In the genomic region with DNA sequence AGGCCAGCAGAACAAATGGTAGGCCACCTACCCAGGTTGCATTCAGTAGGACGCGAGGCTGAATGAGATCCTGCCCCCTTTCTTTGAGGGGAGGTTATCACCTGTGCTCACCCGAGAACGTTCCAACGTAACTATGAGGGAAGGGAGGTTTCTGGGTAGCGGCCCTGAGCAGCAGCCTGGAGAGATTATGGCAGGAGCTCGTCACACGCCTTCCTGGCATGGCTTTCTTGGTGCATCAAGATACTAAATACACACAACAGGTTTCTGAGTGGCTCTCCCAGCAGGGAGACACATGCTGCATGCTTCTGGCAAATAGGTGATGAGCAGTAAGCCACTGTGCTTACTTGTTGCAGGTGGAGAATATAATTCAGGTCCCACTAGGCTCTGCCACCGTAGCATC, we compare ENCODE assay signal across 28 cellular contexts.
DNase-seq lines count a peak whose midpoint lies in the region; ATAC-seq and TF ChIP-seq lines count a peak whose summit lies in the region.
"Had no signal": no experiment of that assay in that cellular context is flagged by ENCODE, and none has a peak within 500 bp of the region (broad histone marks: within the 10 kb centered on the region; RNA-seq: fewer than 3 reads in every experiment).

No MANE protein-coding gene starts in this region.

- no peaks in the 10 kb centered on the region for H3K27me3 Mint-ChIP-seq in chondrocyte (ENCODE audit: low read depth)
- no peaks in the 10 kb centered on the region for H3K27me3 Mint-ChIP-seq in Caco-2 (ENCODE audit: insufficient read depth, unreplicated experiment)

- peak overlapping the region in 3 of 11 experiments; percentile 11 to 18 (median 15); a peak in 2 of 22 replicates for H3K9ac ChIP-seq in BLaER1 treated with 17β-estradiol and CSF1 and Interleukin-3, amounts not matched to agents 10 nM and 100 nM

- H3K4me3 ChIP-seq in BLaER1 treated with 17β-estradiol and CSF1 and Interleukin-3, amounts not matched to agents 10 nM and 100 nM = no peak overlapping the region
- H3K4me3 ChIP-seq in sigmoid colon (no peak overlapping the region), Caco-2 (ENCODE audit: low read depth, low read length) (no peak overlapping the region)
- H3K4me3 ChIP-seq: HAP-1, pancreas, PC-9, smooth muscle cell, vagina had no signal

- H3K9me3 ChIP-seq in BLaER1 treated with 17β-estradiol and CSF1 and Interleukin-3, amounts not matched to agents 10 nM and 100 nM (replicated peaks in 1 of 11) = no peaks in the 10 kb centered on the region
- H3K9me3 ChIP-seq in sigmoid colon = no peaks in the 10 kb centered on the region
- no peaks in the 10 kb centered on the region for H3K9me3 ChIP-seq in Caco-2
- H3K9me3 ChIP-seq: BE2C, HAP-1, pancreas, vagina had no signal

- no peak for TF ChIP-seq EP300 in sigmoid colon (IDR thresholded peaks at IDR 0.05)

- no peaks in the 10 kb centered on the region for H3K9me3 Mint-ChIP-seq in chondrocyte (ENCODE audit: low read depth)
- no peaks in the 10 kb centered on the region for H3K9me3 Mint-ChIP-seq in Caco-2 (ENCODE audit: unreplicated experiment)
- H3K9me3 Mint-ChIP-seq: activated T-helper 1 cell treated with anti-CD3 and anti-CD28 coated beads, Interleukin-12 subunit alpha, Interleukin-12 subunit beta, Interleukin-2, Interleukin-4 antibody, amounts not matched to agents 30 ng/mL and 10 ng/mL and 1 ng/mL, durations not matched to agents 14 hours and 24 hours and 36 hours; neural crest cell; T-helper 1 cell treated with Interleukin-12 subunit alpha and Interleukin-12 subunit beta and Interleukin-4 antibody, amounts not matched to agents 30 μg/mL and 1 μg/mL, for 36 hours had no signal

- peaks cover 25 to 68% (median 55%) of the 10 kb centered on the region in 10 experiments for H3K4me1 ChIP-seq in BLaER1 treated with 17β-estradiol and CSF1 and Interleukin-3, amounts not matched to agents 10 nM and 100 nM
- H3K4me1 ChIP-seq in sigmoid colon = peaks cover 0 to 57% (median 35%) of the 10 kb centered on the region in 4 donors
- H3K4me1 ChIP-seq in Caco-2 = peaks cover 4% of the 10 kb centered on the region; the same call in 1 of the 2 replicates
- H3K4me1 ChIP-seq: HAP-1, pancreas had no signal

- peak overlapping the region in 5 of 11 experiments; percentile 15 to 64 (median 62); a peak in 4 of 22 replicates for H3K27ac ChIP-seq in BLaER1 treated with 17β-estradiol and CSF1 and Interleukin-3, amounts not matched to agents 10 nM and 100 nM
- peak overlapping the region; percentile 76 to 89 (median 84) for H3K27ac ChIP-seq in sigmoid colon
- H3K27ac ChIP-seq: pancreas, PC-9, vagina had no signal

- peak overlapping the region in 9 of 11 experiments; percentile 51 to 95 (median 77); a peak in 19 of 22 replicates for H3K4me2 ChIP-seq in BLaER1 treated with 17β-estradiol and CSF1 and Interleukin-3, amounts not matched to agents 10 nM and 100 nM
- H3K4me2 ChIP-seq: PC-9, smooth muscle cell had no signal

- H3K36me3 Mint-ChIP-seq in chondrocyte (ENCODE audit: low read depth) = peaks cover 3% of the 10 kb centered on the region
- H3K36me3 Mint-ChIP-seq in Caco-2 (ENCODE audit: insufficient read depth, unreplicated experiment) = no peaks in the 10 kb centered on the region

- no peak overlapping the region for H3K27ac Mint-ChIP-seq in chondrocyte (ENCODE audit: unreplicated experiment)
- H3K27ac Mint-ChIP-seq in Caco-2 (ENCODE audit: unreplicated experiment) = no peak overlapping the region
- H3K27ac Mint-ChIP-seq: activated T-helper 1 cell treated with anti-CD3 and anti-CD28 coated beads, Interleukin-12 subunit alpha, Interleukin-12 subunit beta, Interleukin-2, Interleukin-4 antibody, amounts not matched to agents 30 ng/mL and 10 ng/mL and 1 ng/mL, durations not matched to agents 14 hours and 24 hours and 36 hours; T-helper 1 cell treated with Interleukin-12 subunit alpha and Interleukin-12 subunit beta and Interleukin-4 antibody, amounts not matched to agents 30 μg/mL and 1 μg/mL, for 36 hours had no signal

- peaks cover 0 to 26% (median 5%) of the 10 kb centered on the region in 11 experiments; a peak in 10 of 22 replicates for H3K36me3 ChIP-seq in BLaER1 treated with 17β-estradiol and CSF1 and Interleukin-3, amounts not matched to agents 10 nM and 100 nM
- H3K36me3 ChIP-seq in sigmoid colon = peaks cover 0 to 19% (median 4%) of the 10 kb centered on the region in 4 donors
- no peaks in the 10 kb centered on the region for H3K36me3 ChIP-seq in Caco-2 (ENCODE audit: control insufficient read depth, insufficient read depth, low read length)
- H3K36me3 ChIP-seq: BE2C, HAP-1, pancreas, vagina had no signal

- WGBS in sigmoid colon, 2 donors = 94 to 96% methylated on average over 9 of the region's 9 CpGs

- intact Hi-C loops in sigmoid colon (cut with DNase I) (no loop called here), Caco-2 (cut with micrococcal nuclease; ENCODE audit: unreplicated experiment) (no loop called here)

- no peak for TF ChIP-seq POLR2A in sigmoid colon (IDR thresholded peaks at IDR 0.05)

- CTCF ChIA-PET in Caco-2 (lab: Charles Lee) = no interaction called here

- DNase-seq in NCI-H2107 (lab: John Stamatoyannopoulos, UW) (peak; percentile 64), chondrocyte (ENCODE audit: low spot score) (peak; percentile 55), sigmoid colon (no peak), cerebellar cortex (ENCODE audit: low spot score) (no peak), Caco-2 (no peak)
- DNase-seq: activated CD4-positive, alpha-beta T cell treated with anti-CD3 and anti-CD28 coated beads, Interleukin-2, amount 50 U/mL, for 48 hours; activated CD4-positive, CD25-positive, alpha-beta regulatory T cell; activated naive CD4-positive, alpha-beta T cell treated with Interleukin-2 at 50 U/mL for 16 hours; BE2C; hypothalamus; Karpas-422; mesendoderm; NCI-H2171; NCI-H524 treated with DMSO at 0.1 percent for 48 hours; pancreas; PC-9; stimulated activated CD4-positive, alpha-beta T cell treated with anti-CD3 and anti-CD28 coated beads, Interleukin-1b, Interleukin-23, amount 100 ng/mL, for 48 hours; stimulated activated naive CD4-positive, alpha-beta T cell treated with Interleukin-2 at 50 U/mL for 16 hours had no signal

- POLR2A ChIA-PET in Caco-2 (lab: Charles Lee) = no interaction called here

- BruUV-seq in Caco-2 (replicated peaks; lab: Mats Ljungman, UMichigan) = no TSS peak

- H3K4me3 Mint-ChIP-seq in chondrocyte (ENCODE audit: unreplicated experiment) = no peak overlapping the region
- H3K4me3 Mint-ChIP-seq in Caco-2 (ENCODE audit: unreplicated experiment) = no peak overlapping the region
- H3K4me3 Mint-ChIP-seq: activated T-helper 1 cell treated with anti-CD3 and anti-CD28 coated beads, Interleukin-12 subunit alpha, Interleukin-12 subunit beta, Interleukin-2, Interleukin-4 antibody, amounts not matched to agents 30 ng/mL and 10 ng/mL and 1 ng/mL, durations not matched to agents 14 hours and 24 hours and 36 hours; neural crest cell; T-helper 1 cell treated with Interleukin-12 subunit alpha and Interleukin-12 subunit beta and Interleukin-4 antibody, amounts not matched to agents 30 μg/mL and 1 μg/mL, for 36 hours had no signal

- no peaks in the 10 kb centered on the region for H4K20me1 ChIP-seq in BLaER1 treated with 17β-estradiol and CSF1 and Interleukin-3, amounts not matched to agents 10 nM and 100 nM

- TF ChIP-seq CTCF in chondrocyte (IDR thresholded peaks at IDR 0.05) (no peak), sigmoid colon (IDR thresholded peaks at IDR 0.05) (no peak), Caco-2 (IDR thresholded peaks at IDR 0.05; ENCODE audit: insufficient read depth in 1 of 2, low read depth in 1 of 2, low read length in 1 of 2, severe bottlenecking in 1 of 2, unreplicated experiment in 1 of 2) (no peak)

- ATAC-seq in GM18502 (IDR thresholded peaks at IDR 0.05; ENCODE audit: poor library complexity, unreplicated experiment) = no peak
- ATAC-seq: HepG2, pancreas, SK-N-SH treated with all-trans-retinoic acid at 6 μM for 48 hours had no signal

- peaks cover 19% of the 10 kb centered on the region for H3K4me1 Mint-ChIP-seq in chondrocyte (ENCODE audit: low read depth)
- H3K4me1 Mint-ChIP-seq in Caco-2 (ENCODE audit: low read depth, unreplicated experiment) = no peaks in the 10 kb centered on the region

- no peaks in the 10 kb centered on the region for H3K27me3 ChIP-seq in BLaER1 treated with 17β-estradiol and CSF1 and Interleukin-3, amounts not matched to agents 10 nM and 100 nM
- H3K27me3 ChIP-seq in sigmoid colon = no peaks in the 10 kb centered on the region
- no peaks in the 10 kb centered on the region for H3K27me3 ChIP-seq in Caco-2 (replicated peaks; ENCODE audit: control insufficient read depth, insufficient read depth, low read length)
- H3K27me3 ChIP-seq: BE2C, pancreas, vagina had no signal

Comparison
In these comparisons a context has a peak if more than half of its experiments do, and no peak if none do; other contexts are left out.
1. DNase-seq: peak in NCI-H2107 (single experiment) and chondrocyte (single experiment); none in sigmoid colon (single experiment), cerebellar cortex (single experiment) and Caco-2 (0 of 2).